23 cellular contexts compared by ENCODE assay signal in genomic region chr16:48369765-48370164, GRCh38. TPM values are rescaled to one million over a fixed set of nuclear protein-coding genes. Genes with fewer than 3 reads are reported as not detected.
DNase-seq lines count a peak whose midpoint lies in the region; ATAC-seq and TF ChIP-seq lines count a peak whose summit lies in the region.
"Had no signal": no experiment of that assay in that cellular context is flagged by ENCODE, and none has a peak within 500 bp of the region (broad histone marks: within the 10 kb centered on the region; RNA-seq: fewer than 3 reads in every experiment).

No MANE protein-coding gene starts in this region.

- DNase-seq in activated T-cell treated with anti-CD3 and anti-CD28 coated beads, Interleukin-2, amount 50 U/mL, for 72 hours, result no peak
- no peak for DNase-seq in activated T-cell treated with anti-CD3 and anti-CD28 coated beads, Interleukin-2, amount 50 U/mL, for 4 hours
- DNase-seq in Panc1 (ENCODE audit: low read depth, low spot score) (no peak), endothelial cell (ENCODE audit: low spot score) (no peak), testis (no peak), NCI-H1105 treated with DMSO at 0.1 percent for 48 hours (lab: John Stamatoyannopoulos, UW) (no peak)
- DNase-seq in activated CD8-positive, alpha-beta memory T cell treated with anti-CD3 and anti-CD28 coated beads, Interleukin-2, amount 10 ng/mL, durations not matched to agents 7 days and 5 days, result no peak
- DNase-seq: DMS 273 treated with DMSO at 0.1 percent for 48 hours, DMS79 treated with DMSO at 0.1 percent for 48 hours, H7, Karpas-422, NCI-H1048, NCI-H1436, NCI-H187 treated with DMSO at 0.1 percent for 48 hours, NCI-H2107, NCI-H2227 treated with DMSO at 0.1 percent for 48 hours, NCI-H510A treated with DMSO at 0.1 percent for 48 hours, NCI-H748 treated with DMSO at 0.1 percent for 48 hours, SJCRH30 had no signal

- no peaks in the 10 kb centered on the region for H3K27me3 Mint-ChIP-seq in activated T-cell treated with anti-CD3 and anti-CD28 coated beads, Interleukin-2, amount 50 U/mL, for 72 hours (ENCODE audit: low read depth)
- no peaks in the 10 kb centered on the region for H3K27me3 Mint-ChIP-seq in activated T-cell treated with anti-CD3 and anti-CD28 coated beads, Interleukin-2, amount 50 U/mL, for 4 hours (ENCODE audit: low read depth)
- peaks cover 1% of the 10 kb centered on the region for H3K27me3 Mint-ChIP-seq in endothelial cell (ENCODE audit: unreplicated experiment)
- no peaks in the 10 kb centered on the region for H3K27me3 Mint-ChIP-seq in stimulated activated memory B cell treated with anti-CD40 and anti-IgM and Interleukin-4, amounts not matched to agents 10 μg/mL and 1 μg/mL and 100 μg/mL, for 72 hours
- H3K27me3 Mint-ChIP-seq in activated CD8-positive, alpha-beta memory T cell treated with anti-CD3 and anti-CD28 coated beads, Interleukin-2, amount 10 ng/mL, durations not matched to agents 7 days and 5 days, result no peaks in the 10 kb centered on the region
- H3K27me3 Mint-ChIP-seq: B cell, IgD-negative memory B cell had no signal

- ATAC-seq in activated T-cell treated with anti-CD3 and anti-CD28 coated beads, Interleukin-2, amount 50 U/mL, for 72 hours (replicated peaks in 1 of 2), result no peak
- ATAC-seq in activated T-cell treated with anti-CD3 and anti-CD28 coated beads, Interleukin-2, amount 50 U/mL, for 4 hours, result no peak
- ATAC-seq in Panc1, result no peak
- no peak for ATAC-seq in stimulated activated memory B cell treated with anti-CD40 and anti-IgM and Interleukin-4, amounts not matched to agents 10 μg/mL and 1 μg/mL and 100 μg/mL, for 72 hours
- ATAC-seq in activated CD8-positive, alpha-beta memory T cell treated with anti-CD3 and anti-CD28 coated beads, Interleukin-2, amount 10 ng/mL, durations not matched to agents 7 days and 5 days, result no peak

- POLR2A ChIA-PET in Panc1 (lab: Charles Lee), result no interaction called here

- H3K27ac Mint-ChIP-seq in activated T-cell treated with anti-CD3 and anti-CD28 coated beads, Interleukin-2, amount 50 U/mL, for 72 hours, result peak overlapping the region; percentile 43
- peak overlapping the region; percentile 19 for H3K27ac Mint-ChIP-seq in endothelial cell (ENCODE audit: unreplicated experiment)
- peak overlapping the region; percentile 39 for H3K27ac Mint-ChIP-seq in stimulated activated memory B cell treated with anti-CD40 and anti-IgM and Interleukin-4, amounts not matched to agents 10 μg/mL and 1 μg/mL and 100 μg/mL, for 72 hours
- no peak overlapping the region for H3K27ac Mint-ChIP-seq in activated CD8-positive, alpha-beta memory T cell treated with anti-CD3 and anti-CD28 coated beads, Interleukin-2, amount 10 ng/mL, durations not matched to agents 7 days and 5 days
- H3K27ac Mint-ChIP-seq: B cell, IgD-negative memory B cell had no signal

- TF ChIP-seq CTCF in Panc1 (IDR thresholded peaks at IDR 0.05), result no peak
- TF ChIP-seq CTCF in endothelial cell (IDR thresholded peaks at IDR 0.05; ENCODE audit: unreplicated experiment), result no peak
- TF ChIP-seq CTCF in testis (IDR thresholded peaks at IDR 0.05), result no peak

- CTCF ChIA-PET in Panc1 (lab: Charles Lee), result no interaction called here
- CTCF ChIA-PET in activated CD8-positive, alpha-beta memory T cell treated with anti-CD3 and anti-CD28 coated beads, Interleukin-2, amount 10 ng/mL, durations not matched to agents 7 days and 5 days (lab: Charles Lee), result interaction anchor here (1.1 to 4.5 kb wide), 4 partner anchors 8 to 261 kb away, joined by 4 to 19 read pairs (median 8); no protein-coding TSS in a partner anchor

- 85 to 93% methylated on average over 1 of the region's 1 CpG for WGBS in testis, 2 donors

- H3K27me3 ChIP-seq in Panc1 (ENCODE audit: control insufficient read depth, insufficient read depth, low read length), result no peaks in the 10 kb centered on the region
- no peaks in the 10 kb centered on the region for H3K27me3 ChIP-seq in testis
- H3K27me3 ChIP-seq: SJCRH30 had no signal

- H3K36me3 ChIP-seq in Panc1 (ENCODE audit: control insufficient read depth, insufficient read depth, low read length), result no peaks in the 10 kb centered on the region
- no peaks in the 10 kb centered on the region for H3K36me3 ChIP-seq in testis (ENCODE audit: low read depth, missing control alignments)
- H3K36me3 ChIP-seq: SJCRH30 had no signal

- H3K4me1 Mint-ChIP-seq in activated T-cell treated with anti-CD3 and anti-CD28 coated beads, Interleukin-2, amount 50 U/mL, for 72 hours (ENCODE audit: low read depth), result peaks cover 60% of the 10 kb centered on the region
- H3K4me1 Mint-ChIP-seq in activated T-cell treated with anti-CD3 and anti-CD28 coated beads, Interleukin-2, amount 50 U/mL, for 4 hours (ENCODE audit: low read depth), result peaks cover 43% of the 10 kb centered on the region
- H3K4me1 Mint-ChIP-seq in endothelial cell (ENCODE audit: unreplicated experiment), result peaks cover 31% of the 10 kb centered on the region
- peaks cover 49% of the 10 kb centered on the region for H3K4me1 Mint-ChIP-seq in stimulated activated memory B cell treated with anti-CD40 and anti-IgM and Interleukin-4, amounts not matched to agents 10 μg/mL and 1 μg/mL and 100 μg/mL, for 72 hours
- H3K4me1 Mint-ChIP-seq in activated CD8-positive, alpha-beta memory T cell treated with anti-CD3 and anti-CD28 coated beads, Interleukin-2, amount 10 ng/mL, durations not matched to agents 7 days and 5 days, result peaks cover 32% of the 10 kb centered on the region

- in situ Hi-C loops in Panc1 (cut with HindIII; ENCODE audit: low pct_unique_long_range_greater_than_20kb, low sequenced_read_pairs), result no loop called here

- H3K4me3 ChIP-seq in Panc1 (ENCODE audit: low read depth in 2 of 2, low read length in 2 of 2), result no peak overlapping the region
- no peak overlapping the region for H3K4me3 ChIP-seq in testis
- H3K4me3 ChIP-seq: SJCRH30 had no signal

- no peak overlapping the region for H3K4me3 Mint-ChIP-seq in activated T-cell treated with anti-CD3 and anti-CD28 coated beads, Interleukin-2, amount 50 U/mL, for 72 hours
- no peak overlapping the region for H3K4me3 Mint-ChIP-seq in activated T-cell treated with anti-CD3 and anti-CD28 coated beads, Interleukin-2, amount 50 U/mL, for 4 hours
- no peak overlapping the region for H3K4me3 Mint-ChIP-seq in endothelial cell (ENCODE audit: unreplicated experiment)
- no peak overlapping the region for H3K4me3 Mint-ChIP-seq in stimulated activated memory B cell treated with anti-CD40 and anti-IgM and Interleukin-4, amounts not matched to agents 10 μg/mL and 1 μg/mL and 100 μg/mL, for 72 hours
- H3K4me3 Mint-ChIP-seq in activated CD8-positive, alpha-beta memory T cell treated with anti-CD3 and anti-CD28 coated beads, Interleukin-2, amount 10 ng/mL, durations not matched to agents 7 days and 5 days, result no peak overlapping the region
- H3K4me3 Mint-ChIP-seq: B cell, CD14-positive monocyte had no signal

- H3K27ac ChIP-seq in Panc1 (ENCODE audit: low read length) (peak overlapping the region; percentile 23; the same call in 1 of the 2 replicates), testis (no peak overlapping the region)
- H3K27ac ChIP-seq: SJCRH30 had no signal

- TF ChIP-seq POLR2A in testis (IDR thresholded peaks at IDR 0.05), result no peak

- H3K9me3 ChIP-seq in Panc1 (ENCODE audit: control insufficient read depth, insufficient read depth, low read depth, low read length) (no peaks in the 10 kb centered on the region), testis (no peaks in the 10 kb centered on the region)
- H3K9me3 ChIP-seq: SJCRH30 had no signal

- H3K9me3 Mint-ChIP-seq in activated T-cell treated with anti-CD3 and anti-CD28 coated beads, Interleukin-2, amount 50 U/mL, for 72 hours, result no peaks in the 10 kb centered on the region
- H3K9me3 Mint-ChIP-seq in activated T-cell treated with anti-CD3 and anti-CD28 coated beads, Interleukin-2, amount 50 U/mL, for 4 hours, result no peaks in the 10 kb centered on the region
- H3K9me3 Mint-ChIP-seq in endothelial cell (ENCODE audit: unreplicated experiment), result no peaks in the 10 kb centered on the region
- H3K9me3 Mint-ChIP-seq in stimulated activated memory B cell treated with anti-CD40 and anti-IgM and Interleukin-4, amounts not matched to agents 10 μg/mL and 1 μg/mL and 100 μg/mL, for 72 hours, result no peaks in the 10 kb centered on the region
- no peaks in the 10 kb centered on the region for H3K9me3 Mint-ChIP-seq in activated CD8-positive, alpha-beta memory T cell treated with anti-CD3 and anti-CD28 coated beads, Interleukin-2, amount 10 ng/mL, durations not matched to agents 7 days and 5 days (ENCODE audit: low read depth)
- H3K9me3 Mint-ChIP-seq: IgD-negative memory B cell had no signal

- H3K36me3 Mint-ChIP-seq in activated T-cell treated with anti-CD3 and anti-CD28 coated beads, Interleukin-2, amount 50 U/mL, for 72 hours (ENCODE audit: insufficient read depth in 2 of 2), result no peaks in the 10 kb centered on the region
- H3K36me3 Mint-ChIP-seq in activated T-cell treated with anti-CD3 and anti-CD28 coated beads, Interleukin-2, amount 50 U/mL, for 4 hours (ENCODE audit: insufficient read depth), result peaks cover 2% of the 10 kb centered on the region
- H3K36me3 Mint-ChIP-seq in endothelial cell (ENCODE audit: low read depth, unreplicated experiment), result no peaks in the 10 kb centered on the region
- H3K36me3 Mint-ChIP-seq in stimulated activated memory B cell treated with anti-CD40 and anti-IgM and Interleukin-4, amounts not matched to agents 10 μg/mL and 1 μg/mL and 100 μg/mL, for 72 hours, result no peaks in the 10 kb centered on the region
- peaks cover 3% of the 10 kb centered on the region for H3K36me3 Mint-ChIP-seq in activated CD8-positive, alpha-beta memory T cell treated with anti-CD3 and anti-CD28 coated beads, Interleukin-2, amount 10 ng/mL, durations not matched to agents 7 days and 5 days
- H3K36me3 Mint-ChIP-seq: CD14-positive monocyte, IgD-negative memory B cell had no signal

- intact Hi-C loops in Panc1 (cut with micrococcal nuclease; ENCODE audit: unreplicated experiment), result loop anchor here (5.0 kb wide), 1 partner anchor 258 kb away; no protein-coding TSS in a partner anchor
- intact Hi-C loops in testis (cut with DNase I; ENCODE audit: low total_unique reads), result no loop called here

- no TSS peak for BruUV-seq in Panc1 (replicated peaks; lab: Mats Ljungman, UMichigan)

- peaks cover 27% of the 10 kb centered on the region for H3K4me1 ChIP-seq in Panc1 (ENCODE audit: control insufficient read depth, insufficient read depth, low read length)
- H3K4me1 ChIP-seq in testis, result peaks cover 23% of the 10 kb centered on the region

RNA-seq across cellular contexts. Expression of gene SIAH1, which starts 15.4 kb away (rescaled TPM):
- 10 to 100 TPM; 28.2 to 30.4 TPM for total RNA-seq in activated T-cell treated with anti-CD3 and anti-CD28 coated beads, Interleukin-2, amount 50 U/mL, for 72 hours
- 10 to 100 TPM in 2 of 3 donors, 1 to 10 TPM in 1; 10.0 to 12.2 (median 10.4) TPM for total RNA-seq in activated T-cell treated with anti-CD3 and anti-CD28 coated beads, Interleukin-2, amount 50 U/mL, for 4 hours
- 18.8 TPM for total RNA-seq in Panc1 (2021; ENCODE audit: unreplicated experiment)
- polyA plus RNA-seq in Panc1 (2012; ENCODE audit: insufficient read length), result 11.3 TPM
- 34.2 TPM for total RNA-seq in endothelial cell (ENCODE audit: unreplicated experiment)
- 10 to 100 TPM; 15.5 to 17.6 TPM for total RNA-seq in activated CD8-positive, alpha-beta memory T cell treated with anti-CD3 and anti-CD28 coated beads, Interleukin-2, amount 10 ng/mL, durations not matched to agents 7 days and 5 days
- 10 to 100 TPM; 48.2 to 60.3 TPM for total RNA-seq in testis
- polyA plus RNA-seq in testis (ENCODE audit: insufficient read depth, low read depth, low replicate concordance), result 53.7 TPM
